ENCODE assay signal across 8 cellular contexts in genomic region chr22:46090631-46091201, GRCh38. TPM values are rescaled to one million over a fixed set of nuclear protein-coding genes. Genes with fewer than 3 reads are reported as not detected.
DNase-seq lines count a peak whose midpoint lies in the region; ATAC-seq and TF ChIP-seq lines count a peak whose summit lies in the region.

No MANE protein-coding gene starts in this region.

- no peak for TF ChIP-seq RAD21 in liver (IDR thresholded peaks at IDR 0.05)

- H3K4me1 ChIP-seq in liver (ENCODE audit: control insufficient read depth in 4 of 4, insufficient read depth in 4 of 4, low read length in 3 of 4) (peaks cover 39 to 82% (median 59%) of the 10 kb centered on the region in 4 donors), thoracic aorta (ENCODE audit: control insufficient read depth in 1 of 2, low read depth in 2 of 2) (peaks cover 59 to 96% of the 10 kb centered on the region in 2 donors), HAP-1 (no peaks in the 10 kb centered on the region)

- TF ChIP-seq CTCF in liver (IDR thresholded peaks at IDR 0.05; ENCODE audit: low read depth, low read length, missing input control), result no peak
- TF ChIP-seq CTCF in thoracic aorta (IDR thresholded peaks at IDR 0.05), result no peak

- no peaks in the 10 kb centered on the region for H3K27me3 ChIP-seq in MG63
- no peaks in the 10 kb centered on the region for H3K27me3 ChIP-seq in liver (ENCODE audit: control insufficient read depth in 4 of 4, insufficient read depth in 4 of 4, low read length in 3 of 4)
- no peaks in the 10 kb centered on the region for H3K27me3 ChIP-seq in thoracic aorta (replicated peaks; ENCODE audit: insufficient read depth)
- no peaks in the 10 kb centered on the region for H3K27me3 ChIP-seq in HAP-1 (ENCODE audit: low read depth)

- 82% methylated on average over 10 of the region's 10 CpGs for WGBS in liver

- no peak overlapping the region for H3K9ac ChIP-seq in liver (ENCODE audit: low read depth in 1 of 2, low read length in 2 of 2)

- in situ Hi-C loops in HAP-1 (cut with MboI; ENCODE audit: low sequenced_read_pairs), result no loop called here

- peaks cover 91% of the 10 kb centered on the region for H3K36me3 ChIP-seq in MG63
- H3K36me3 ChIP-seq in liver (ENCODE audit: control insufficient read depth in 4 of 4, insufficient read depth in 3 of 4, low read depth in 1 of 4, low read length in 3 of 4), result peaks cover 0 to 1% (median 0%) of the 10 kb centered on the region in 4 donors
- H3K36me3 ChIP-seq in thoracic aorta, result peaks cover 9% of the 10 kb centered on the region
- peaks cover 50% of the 10 kb centered on the region for H3K36me3 ChIP-seq in HAP-1 (replicated peaks)

- H3K9me3 ChIP-seq in MG63, result no peaks in the 10 kb centered on the region
- no peaks in the 10 kb centered on the region for H3K9me3 ChIP-seq in liver (ENCODE audit: control insufficient read depth in 4 of 4, low read length in 3 of 4)
- no peaks in the 10 kb centered on the region for H3K9me3 ChIP-seq in thoracic aorta
- H3K9me3 ChIP-seq in HAP-1, result no peaks in the 10 kb centered on the region

- ATAC-seq in thoracic aorta (ENCODE audit: insufficient number of reproducible peaks, low FRiP score, low read depth), result peak; percentile 2

- H3K4me3 ChIP-seq in MG63 (no peak overlapping the region), liver (ENCODE audit: low read depth in 1 of 3, low read length in 3 of 3) (no peak overlapping the region), thoracic aorta (peak overlapping the region; percentile 86), HAP-1 (no peak overlapping the region)

- DNase-seq in MG63 (peak; percentile 13), thoracic aorta (ENCODE audit: low spot score) (no peak), inferior parietal cortex (ENCODE audit: extremely low spot score) (no peak), SKM-1 (lab: John Stamatoyannopoulos, UW; ENCODE audit: unreplicated experiment) (no peak), HAP-1 (ENCODE audit: low spot score in 2 of 2) (no peak)
- no peak for DNase-seq in effector CD8-positive, alpha-beta T cell (lab: John Stamatoyannopoulos, UW)

- peak overlapping the region; percentile 97 for H3K27ac ChIP-seq in cingulate gyrus (ENCODE audit: low read depth, low read length)
- peak overlapping the region; percentile 80 to 96 for H3K27ac ChIP-seq in liver (ENCODE audit: low read depth in 1 of 2, low read length in 2 of 2)
- peak overlapping the region; percentile 96 to 98 for H3K27ac ChIP-seq in thoracic aorta

TF ChIP-seq in liver, 16 proteins besides CTCF, POLR2A, EP300 and RAD21:
- no peak for TF ChIP-seq TAF1 (conservative IDR thresholded peaks at IDR 0.05)
- TF ChIP-seq NR2F2 (IDR thresholded peaks at IDR 0.05), result peak; percentile 2
- no peak for TF ChIP-seq ZBTB33 (IDR thresholded peaks at IDR 0.05)
TF ChIP-seq in liver: peak in this region for 1.

RNA-seq across cellular contexts. Expression of gene PPARA, which starts 59.6 kb away (rescaled TPM):
- total RNA-seq in MG63 (2014; rRNA removed; shearing (Covaris generic); ENCODE audit: low replicate concordance), result 1.9 and 3.6 TPM in 2 replicates
- total RNA-seq in liver, result 10 to 100 TPM; 47.5 to 78.8 TPM
- 10 to 100 TPM; 31.2 to 35.1 TPM for polyA plus RNA-seq in liver
- total RNA-seq in thoracic aorta, result 10 to 100 TPM; 21.9 to 67.8 TPM
